In genomic region chr4:79964715-79965345, GRCh38 we compare ENCODE assay signal across 15 cellular contexts.
DNase-seq lines count a peak whose midpoint lies in the region; ATAC-seq and TF ChIP-seq lines count a peak whose summit lies in the region.
"Had no signal": no experiment of that assay in that cellular context is flagged by ENCODE, and none has a peak within 500 bp of the region (broad histone marks: within the 10 kb centered on the region; RNA-seq: fewer than 3 reads in every experiment).

No MANE protein-coding gene starts in this region.

- intact Hi-C loops in IMR-90 (cut with micrococcal nuclease), result no loop called here

- no TSS peak for BruUV-seq in IMR-90 (replicated peaks; lab: Mats Ljungman, UMichigan)

- H4K20me1 ChIP-seq in IMR-90 (ENCODE audit: insufficient read depth, low read length), result no peaks in the 10 kb centered on the region

- H4K5ac ChIP-seq in IMR-90 (ENCODE audit: low read depth, low read length), result no peak overlapping the region

- peak overlapping the region; percentile 96 for H3K27ac Mint-ChIP-seq in endothelial cell (ENCODE audit: unreplicated experiment)
- H3K27ac Mint-ChIP-seq: activated naive CD8-positive, alpha-beta T cell had no signal

- peak overlapping the region; percentile 10 for H2AK9ac ChIP-seq in IMR-90 (replicated peaks; ENCODE audit: low read depth, low read length, poor library complexity)

- H3K4me2 ChIP-seq in IMR-90 (ENCODE audit: low read depth, low read length), result no peak overlapping the region

- ATAC-seq in IMR-90 (ENCODE audit: low read depth) (no peak), GM19395 (IDR thresholded peaks at IDR 0.05; ENCODE audit: unreplicated experiment) (no peak), GM18511 (IDR thresholded peaks at IDR 0.05; ENCODE audit: unreplicated experiment) (no peak), GM21717 (IDR thresholded peaks at IDR 0.05; ENCODE audit: unreplicated experiment) (no peak)
- ATAC-seq: HCT116, left lobe of liver had no signal

- no peaks in the 10 kb centered on the region for H3K9me1 ChIP-seq in IMR-90 (ENCODE audit: insufficient read depth, low read length)

- H3K14ac ChIP-seq in IMR-90 (replicated peaks; ENCODE audit: low read depth, low read length), result no peak overlapping the region

- DNase-seq in IMR-90, result no peak
- peak; percentile 53 for DNase-seq in endothelial cell (ENCODE audit: low spot score)
- no peak for DNase-seq in kidney epithelial cell (ENCODE audit: low read depth)
- peak; percentile 88 for DNase-seq in retina
- no peak for DNase-seq in tibial nerve (ENCODE audit: low spot score in 2 of 2)
- DNase-seq: foreskin fibroblast; MM.1S; stimulated activated CD8-positive, alpha-beta memory T cell treated with anti-CD3 and anti-CD28 coated beads, Interleukin-4, amount 100 ng/mL, for 48 hours had no signal

- peaks cover 18% of the 10 kb centered on the region for H3K4me1 Mint-ChIP-seq in endothelial cell (ENCODE audit: unreplicated experiment)

- H2BK120ac ChIP-seq in IMR-90 (ENCODE audit: low read depth, low read length), result no peak overlapping the region

- H3K18ac ChIP-seq in IMR-90 (ENCODE audit: low read depth, low read length), result no peak overlapping the region

- H3K9ac ChIP-seq in IMR-90 (ENCODE audit: low read depth, low read length), result no peak overlapping the region

- TF ChIP-seq RAD21 in IMR-90 (IDR thresholded peaks at IDR 0.05; ENCODE audit: low read length), result no peak

- H2AK5ac ChIP-seq in IMR-90 (ENCODE audit: low read depth, low read length), result no peak overlapping the region

- no peak overlapping the region for H2BK5ac ChIP-seq in IMR-90 (ENCODE audit: low read depth, low read length, poor library complexity, severe bottlenecking)

- H3K27me3 Mint-ChIP-seq in endothelial cell (ENCODE audit: unreplicated experiment), result peaks cover 1% of the 10 kb centered on the region
- H3K27me3 Mint-ChIP-seq: activated naive CD8-positive, alpha-beta T cell had no signal

- POLR2A ChIA-PET in IMR-90 (lab: Charles Lee; ENCODE audit: unreplicated experiment), result no interaction called here

- H2BK15ac ChIP-seq in IMR-90 (ENCODE audit: low read depth, low read length), result no peak overlapping the region

- H3K4me3 ChIP-seq in IMR-90 (ENCODE audit: insufficient read depth, low read depth, low read length) (no peak overlapping the region), kidney epithelial cell (ENCODE audit: low read depth, low read length) (peak overlapping the region; percentile 42), tibial nerve (no peak overlapping the region)
- H3K4me3 ChIP-seq: SK-N-MC had no signal

- no peak overlapping the region for H2BK20ac ChIP-seq in IMR-90 (ENCODE audit: low read depth, low read length)

- TF ChIP-seq CTCF in IMR-90 (conservative IDR thresholded peaks at IDR 0.05; ENCODE audit: low read depth, low read length) (no peak), endothelial cell (IDR thresholded peaks at IDR 0.05; ENCODE audit: unreplicated experiment) (no peak), kidney epithelial cell (IDR thresholded peaks at IDR 0.05; ENCODE audit: insufficient read depth, low read length, poor library complexity, severe bottlenecking) (no peak), tibial nerve (IDR thresholded peaks at IDR 0.05) (no peak)

- TF ChIP-seq EP300 in tibial nerve (IDR thresholded peaks at IDR 0.05), result no peak

- H3K9me3 ChIP-seq in IMR-90 (ENCODE audit: control insufficient read depth, insufficient read depth, low read length), result no peaks in the 10 kb centered on the region
- H3K9me3 ChIP-seq in tibial nerve, result no peaks in the 10 kb centered on the region

- H3K27ac ChIP-seq in IMR-90 (ENCODE audit: insufficient read depth, low read length) (no peak overlapping the region), tibial nerve (no peak overlapping the region)
- H3K27ac ChIP-seq: SK-N-MC had no signal

- no peak overlapping the region for H3K4ac ChIP-seq in IMR-90 (ENCODE audit: low read depth, low read length)

- 52% methylated on average over 12 of the region's 49 CpGs; no CpG with 5 or more reads in 1 of the 2 experiments for WGBS in IMR-90 (ENCODE audit: extremely low coverage in 2 of 2, insufficient read length in 1 of 2), 2 experiments
- WGBS in tibial nerve, 2 donors, result 66 to 67% methylated on average over 49 of the region's 49 CpGs

- H3K4me1 ChIP-seq in IMR-90 (ENCODE audit: control insufficient read depth, insufficient read depth, low read length) (no peaks in the 10 kb centered on the region; the same call in 1 of the 2 replicates), tibial nerve (no peaks in the 10 kb centered on the region)

- no peak overlapping the region for H3K23ac ChIP-seq in IMR-90 (ENCODE audit: low read depth, low read length)

- CTCF ChIA-PET in IMR-90 (lab: Yijun Ruan, JAX), result no interaction called here

- H2AFZ ChIP-seq in IMR-90 (replicated peaks; ENCODE audit: low read length, poor library complexity), result no peak overlapping the region

- peak overlapping the region; percentile 81 for H3K4me3 Mint-ChIP-seq in endothelial cell (ENCODE audit: unreplicated experiment)
- H3K4me3 Mint-ChIP-seq: activated naive CD8-positive, alpha-beta T cell had no signal

- peaks cover 11% of the 10 kb centered on the region for H3K36me3 ChIP-seq in IMR-90 (ENCODE audit: control insufficient read depth, insufficient read depth, low read length)
- no peaks in the 10 kb centered on the region for H3K36me3 ChIP-seq in kidney epithelial cell (ENCODE audit: control insufficient read depth, insufficient read depth, low read length)
- H3K36me3 ChIP-seq in tibial nerve, result peaks cover 0 to 22% (median 0%) of the 10 kb centered on the region in 3 donors

- in situ Hi-C loops in IMR-90 (cut with MboI; ENCODE audit: low sequenced_read_pairs), result no loop called here

- H3K56ac ChIP-seq in IMR-90 (ENCODE audit: extremely low read depth, insufficient read depth, low read length), result no peak overlapping the region

- peaks cover under 1 to 1% of the 10 kb centered on the region in 2 experiments; a peak in 1 of 4 replicates for H3K79me1 ChIP-seq in IMR-90 (ENCODE audit: low read depth in 1 of 2, low read length in 2 of 2)

- H3K9me3 Mint-ChIP-seq in endothelial cell (ENCODE audit: unreplicated experiment), result no peaks in the 10 kb centered on the region

- peaks cover 20% of the 10 kb centered on the region for H3K36me3 Mint-ChIP-seq in endothelial cell (ENCODE audit: low read depth, unreplicated experiment)

- no peak overlapping the region for H4K8ac ChIP-seq in IMR-90 (ENCODE audit: low read depth in 2 of 2, low read length in 2 of 2)

- H3K27me3 ChIP-seq in IMR-90 (ENCODE audit: control insufficient read depth, insufficient read depth, low read length), result no peaks in the 10 kb centered on the region
- no peaks in the 10 kb centered on the region for H3K27me3 ChIP-seq in kidney epithelial cell (ENCODE audit: control insufficient read depth, insufficient read depth, low read length)
- no peaks in the 10 kb centered on the region for H3K27me3 ChIP-seq in tibial nerve

- no peak overlapping the region for H4K91ac ChIP-seq in IMR-90 (ENCODE audit: insufficient read depth, low read depth, low read length)

- TF ChIP-seq POLR2A in IMR-90 (IDR thresholded peaks at IDR 0.05; ENCODE audit: low read depth, low read length) (no peak), tibial nerve (IDR thresholded peaks at IDR 0.05) (no peak)

- dilution Hi-C loops in IMR-90 (cut with HindIII; ENCODE audit: low sequenced_read_pairs, unreplicated experiment), result no loop called here

TF ChIP-seq in IMR-90, 13 proteins besides CTCF, POLR2A, EP300 and RAD21:
- TF ChIP-seq NFE2L2 (IDR thresholded peaks at IDR 0.05; ENCODE audit: low read depth, low read length), result no peak
- no peak for TF ChIP-seq MAZ (IDR thresholded peaks at IDR 0.05; ENCODE audit: borderline replicate concordance, low read depth, low read length)
- TF ChIP-seq USF2 (IDR thresholded peaks at IDR 0.05; ENCODE audit: low read depth, low read length), result no peak
- no peak for TF ChIP-seq FOS (IDR thresholded peaks at IDR 0.05; ENCODE audit: low read depth, low read length)
- no peak for TF ChIP-seq ELK1 (IDR thresholded peaks at IDR 0.05; ENCODE audit: borderline replicate concordance, low read depth, low read length)
- no peak for TF ChIP-seq CEBPB (IDR thresholded peaks at IDR 0.05; ENCODE audit: low read depth, low read length)
- no peak for TF ChIP-seq RFX5 (IDR thresholded peaks at IDR 0.05; ENCODE audit: low read depth, low read length)
- TF ChIP-seq CHD1 (IDR thresholded peaks at IDR 0.05; ENCODE audit: low read depth, low read length), result no peak

Comparison
In these comparisons a context has a peak if more than half of its experiments do, and no peak if none do; other contexts are left out.
1. DNase-seq: peak in endothelial cell (single experiment) and retina (single experiment); none in IMR-90 (single experiment), kidney epithelial cell (single experiment) and tibial nerve (0 of 2).